ENCODE assay signal across 27 cellular contexts in genomic region chr1:75531570-75531969, GRCh38.
"Had no signal": no experiment of that assay in that cellular context is flagged by ENCODE, and none has a peak within 500 bp of the region (broad histone marks: within the 10 kb centered on the region; RNA-seq: fewer than 3 reads in every experiment).

No MANE protein-coding gene starts in this region.

- FAIRE-seq: urothelium cell line had no signal

- H3K27me3 ChIP-seq: stomach, suprapubic skin, testis, thyroid gland, tibial artery, tibial nerve, transverse colon, upper lobe of left lung, upper lobe of right lung, uterus, vagina had no signal

- H3K36me3 ChIP-seq: stomach, suprapubic skin, thoracic aorta, thyroid gland, tibial artery, tibial nerve, transverse colon, upper lobe of left lung, upper lobe of right lung, uterus, vagina had no signal

- ATAC-seq: stimulated activated effector memory CD8-positive, alpha-beta T cell treated with anti-CD3 and anti-CD28 coated beads, Interleukin-12 subunit alpha, Interleukin-12 subunit beta, amount 100 ng/mL, for 72 hours; stimulated activated memory B cell treated with anti-CD40 and anti-IgM and Interleukin-4, amounts not matched to agents 10 μg/mL and 1 μg/mL and 100 μg/mL, for 72 hours; stimulated activated naive B cell treated with anti-CD40 and anti-IgM and Interleukin-4, amounts not matched to agents 10 μg/mL and 1 μg/mL and 100 μg/mL, for 72 hours; stimulated activated naive CD8-positive, alpha-beta T cell treated with anti-CD3 and anti-CD28 coated beads, Interleukin-15, amount 100 ng/mL, for 72 hours; stimulated activated naive CD8-positive, alpha-beta T cell treated with anti-CD3 and anti-CD28 coated beads, Interleukin-15, Interleukin-2, amounts not matched to agents 100 U/mL and 50 U/mL, for 24 hours; upper lobe of right lung had no signal

- H3K4me3 ChIP-seq: stomach, suprapubic skin, testis, thoracic aorta, thyroid gland, tibial artery, tibial nerve, transverse colon, upper lobe of left lung, upper lobe of right lung, uterus, vagina had no signal

- H3K27ac ChIP-seq: stomach, suprapubic skin, testis, thoracic aorta, thyroid gland, tibial artery, tibial nerve, transverse colon, upper lobe of left lung, upper lobe of right lung, uterus, vagina had no signal

- H3K4me1 ChIP-seq: stomach, suprapubic skin, testis, thyroid gland, tibial artery, tibial nerve, transverse colon, upper lobe of left lung, upper lobe of right lung, uterus, vagina had no signal

- DNase-seq: stimulated activated CD4-positive, alpha-beta T cell treated with anti-CD3 and anti-CD28 coated beads, Interleukin-2, amount 100 ng/mL, for 48 hours; stimulated activated CD4-positive, alpha-beta T cell treated with anti-CD3 and anti-CD28 coated beads, Interleukin-4, amount 100 ng/mL, for 1 hour; stimulated activated CD4-positive, alpha-beta T cell treated with anti-CD3 and anti-CD28 coated beads, Interleukin-4, amount 100 ng/mL, for 24 hours; stimulated activated CD4-positive, alpha-beta T cell treated with anti-CD3 and anti-CD28 coated beads, Interleukin-4, amount 100 ng/mL, for 4 hours; stimulated activated CD8-positive, alpha-beta memory T cell treated with anti-CD3 and anti-CD28 coated beads, Interleukin-4, amount 100 ng/mL, for 48 hours; stimulated activated naive B cell treated with anti-CD40 and anti-IgM and Interleukin-4, amounts not matched to agents 10 μg/mL and 1 μg/mL and 100 μg/mL, for 72 hours; stimulated activated naive CD4-positive, alpha-beta T cell; stimulated activated naive CD4-positive, alpha-beta T cell treated with Interleukin-2 at 50 U/mL for 16 hours; stimulated activated naive CD8-positive, alpha-beta T cell treated with anti-CD3 and anti-CD28 coated beads, Interleukin-15, amount 100 ng/mL, for 72 hours; stimulated activated naive CD8-positive, alpha-beta T cell treated with anti-CD3 and anti-CD28 coated beads, Interleukin-15, Interleukin-2, amounts not matched to agents 100 U/mL and 50 U/mL, for 24 hours; stomach; substantia nigra; testis; thyroid gland; tibial artery; transverse colon; trophoblast cell; upper lobe of left lung; upper lobe of right lung; uterus had no signal

- H3K9me3 ChIP-seq: stomach, suprapubic skin, testis, thoracic aorta, thyroid gland, tibial artery, tibial nerve, transverse colon, upper lobe of left lung, upper lobe of right lung, uterus, vagina had no signal
